Comparison of ENCODE assay signal across 22 cellular contexts in genomic region chr4:108272046-108272445, GRCh38.
DNase-seq lines count a peak whose midpoint lies in the region; ATAC-seq and TF ChIP-seq lines count a peak whose summit lies in the region.
"Had no signal": no experiment of that assay in that cellular context is flagged by ENCODE, and none has a peak within 500 bp of the region (broad histone marks: within the 10 kb centered on the region; RNA-seq: fewer than 3 reads in every experiment).

No MANE protein-coding gene starts in this region.

- peak overlapping the region; percentile 36 for H3K27ac ChIP-seq in epithelial cell of prostate
- peak overlapping the region; percentile 46 for H3K27ac ChIP-seq in smooth muscle cell (ENCODE audit: low read depth)
- H3K27ac ChIP-seq: ascending aorta, lower lobe of right lung, thoracic aorta had no signal

- H3K36me3 ChIP-seq in smooth muscle cell (ENCODE audit: low read depth) = no peaks in the 10 kb centered on the region
- H3K36me3 ChIP-seq: ascending aorta, HAP-1, lower lobe of right lung, thoracic aorta had no signal

- DNase-seq in NCI-H510A treated with DMSO at 0.1 percent for 48 hours (lab: John Stamatoyannopoulos, UW) = peak; percentile 44
- DNase-seq in NCI-H510A (lab: John Stamatoyannopoulos, UW) = no peak
- DNase-seq in M059J (ENCODE audit: low read depth) = peak; percentile 5
- DNase-seq in epithelial cell of prostate (ENCODE audit: low read depth, low spot score) = peak; percentile 22
- no peak for DNase-seq in smooth muscle cell (lab: John Stamatoyannopoulos, UW; ENCODE audit: unreplicated experiment)
- DNase-seq in SKM-1 treated with dmso at 0.1 percent for 144 hours (lab: John Stamatoyannopoulos, UW; ENCODE audit: unreplicated experiment) = no peak
- no peak for DNase-seq in activated effector memory CD4-positive, alpha-beta T cell treated with anti-CD3 and anti-CD28 coated beads, Interleukin-2, amount 50 U/mL, for 16 hours
- DNase-seq: activated CD4-positive, alpha-beta memory T cell treated with anti-CD3 and anti-CD28 coated beads, Interleukin-2, amount 10 ng/mL, durations not matched to agents 7 days and 5 days; CD4-positive, CD25-positive, alpha-beta regulatory T cell; DMS79; KBM-7; lower lobe of right lung; NCI-H1694; NCI-H526 treated with DMSO at 0.1 percent for 48 hours; stimulated activated naive CD8-positive, alpha-beta T cell treated with anti-CD3 and anti-CD28 coated beads, Interleukin-15, Interleukin-2, amounts not matched to agents 100 U/mL and 50 U/mL, for 24 hours had no signal

- TF ChIP-seq CTCF in smooth muscle cell (IDR thresholded peaks at IDR 0.05; ENCODE audit: borderline replicate concordance, insufficient read depth, poor library complexity, severe bottlenecking) = no peak

- H3K9ac ChIP-seq in smooth muscle cell (ENCODE audit: low read depth) = no peak overlapping the region

- no peak overlapping the region for H3K4me3 ChIP-seq in smooth muscle cell
- H3K4me3 ChIP-seq: ascending aorta, HAP-1, lower lobe of right lung, thoracic aorta had no signal

- no peaks in the 10 kb centered on the region for H3K4me1 ChIP-seq in smooth muscle cell (ENCODE audit: low read depth)
- H3K4me1 ChIP-seq: ascending aorta, HAP-1, lower lobe of right lung had no signal

- H3F3A ChIP-seq in smooth muscle cell (ENCODE audit: low read depth) = no peaks in the 10 kb centered on the region

- no peaks in the 10 kb centered on the region for H3K27me3 ChIP-seq in smooth muscle cell (ENCODE audit: low read depth)
- H3K27me3 ChIP-seq: ascending aorta had no signal

- H3K9me3 ChIP-seq in smooth muscle cell (replicated peaks; ENCODE audit: low read depth) = no peaks in the 10 kb centered on the region
- H3K9me3 ChIP-seq: ascending aorta, HAP-1, lower lobe of right lung, thoracic aorta had no signal

- H4K20me1 ChIP-seq in smooth muscle cell (ENCODE audit: low read depth) = no peaks in the 10 kb centered on the region

- no peak for ATAC-seq in GM18868 (IDR thresholded peaks at IDR 0.05; ENCODE audit: unreplicated experiment)
- ATAC-seq: activated CD4-positive, CD25-positive, alpha-beta regulatory T cell treated with anti-CD3 and anti-CD28 coated beads, Interleukin-2, amount 50 U/mL, for 24 hours; activated T-helper 17 cell treated with anti-CD3 and anti-CD28 coated beads, Interleukin-2, amount 50 U/mL, for 72 hours; lower lobe of right lung; natural killer cell treated with Interleukin-12 subunit alpha and Interleukin-12 subunit beta and Interleukin-15 and Interleukin-18, amount 100 ng/mL, for 72 hours; stimulated activated naive CD8-positive, alpha-beta T cell treated with anti-CD3 and anti-CD28 coated beads, Interleukin-15, Interleukin-2, amounts not matched to agents 100 U/mL and 50 U/mL, for 24 hours had no signal

- peak overlapping the region; percentile 25 for H3K4me2 ChIP-seq in smooth muscle cell

- H3K79me2 ChIP-seq in smooth muscle cell (ENCODE audit: low read depth) = no peaks in the 10 kb centered on the region

- H2AFZ ChIP-seq in smooth muscle cell (ENCODE audit: low read depth) = no peak overlapping the region

- WGBS in smooth muscle cell (ENCODE audit: low lambda C conversion rate) = 87% methylated on average over 3 of the region's 3 CpGs

Comparison
In these comparisons a context has a peak if more than half of its experiments do, and no peak if none do; other contexts are left out.
1. DNase-seq: peak in NCI-H510A treated with DMSO at 0.1 percent for 48 hours (single experiment), M059J (single experiment) and epithelial cell of prostate (single experiment); none in NCI-H510A (single experiment), smooth muscle cell (single experiment), SKM-1 treated with dmso at 0.1 percent for 144 hours (single experiment) and activated effector memory CD4-positive, alpha-beta T cell treated with anti-CD3 and anti-CD28 coated beads, Interleukin-2, amount 50 U/mL, for 16 hours (single experiment).